Comparison of ENCODE assay signal across 30 cellular contexts in genomic region chr3:115996420-115997108, GRCh38.
DNase-seq lines count a peak whose midpoint lies in the region; ATAC-seq, FAIRE-seq and TF ChIP-seq lines count a peak whose summit lies in the region.
"Had no signal": no experiment of that assay in that cellular context is flagged by ENCODE, and none has a peak within 500 bp of the region (broad histone marks: within the 10 kb centered on the region; RNA-seq: fewer than 3 reads in every experiment).

No MANE protein-coding gene starts in this region.

- CTCF ChIA-PET in A549 (lab: Yijun Ruan, JAX), result no interaction called here

- DNase-seq in A549 (ENCODE audit: low read depth in 1 of 2, low spot score in 1 of 2), result peak in 1 of 2 experiments; percentile 36
- DNase-seq in GM23248, result peak; percentile 32
- DNase-seq in RPMI7951 (ENCODE audit: low read depth), result peak; percentile 42
- DNase-seq in fibroblast of pulmonary artery (ENCODE audit: low read depth), result peak; percentile 41
- DNase-seq in NOMO-1 treated with dmso at 0.1 percent for 144 hours (lab: John Stamatoyannopoulos, UW; ENCODE audit: unreplicated experiment), result no peak
- DNase-seq in naive thymus-derived CD8-positive, alpha-beta T cell, result no peak
- DNase-seq: activated CD8-positive, alpha-beta T cell treated with anti-CD3 and anti-CD28 coated beads, Interleukin-2, amount 10 ng/mL, durations not matched to agents 7 days and 5 days; aorta; dermis blood vessel endothelial cell; esophagus squamous epithelium; gastrocnemius medialis; HCEC 1CT; hippocampal formation; KBM-7; left ventricle myocardium superior; midbrain; naive thymus-derived CD4-positive, alpha-beta T cell; NCI-H146; occipital lobe; OCI-M1; stimulated activated naive CD8-positive, alpha-beta T cell treated with anti-CD3 and anti-CD28 coated beads, Interleukin-15, amount 100 ng/mL, for 72 hours; T-helper 2 cell; tibial artery had no signal

- H3K9me3 ChIP-seq in A549 (no peaks in the 10 kb centered on the region), GM23248 (ENCODE audit: low read depth) (no peaks in the 10 kb centered on the region)
- H3K9me3 ChIP-seq: esophagus squamous epithelium, gastrocnemius medialis, tibial artery had no signal

- in situ Hi-C loops in GM23248 (cut with MboI), result no loop called here

- no peak overlapping the region for H3K27ac Mint-ChIP-seq in naive thymus-derived CD8-positive, alpha-beta T cell
- H3K27ac Mint-ChIP-seq: activated CD8-positive, alpha-beta T cell treated with anti-CD3 and anti-CD28 coated beads, Interleukin-2, amount 10 ng/mL, durations not matched to agents 7 days and 5 days; activated naive CD8-positive, alpha-beta T cell; naive thymus-derived CD4-positive, alpha-beta T cell; stimulated activated naive CD8-positive, alpha-beta T cell treated with anti-CD3 and anti-CD28 coated beads, Interleukin-15, amount 100 ng/mL, for 72 hours had no signal

- no peaks in the 10 kb centered on the region for H3K27me3 ChIP-seq in GM23248 (replicated peaks; ENCODE audit: insufficient read depth)
- H3K27me3 ChIP-seq: esophagus squamous epithelium, gastrocnemius medialis, tibial artery had no signal

- no peaks in the 10 kb centered on the region for H3K4me1 Mint-ChIP-seq in naive thymus-derived CD8-positive, alpha-beta T cell
- H3K4me1 Mint-ChIP-seq: central memory CD8-positive, alpha-beta T cell; naive thymus-derived CD4-positive, alpha-beta T cell; stimulated activated naive CD8-positive, alpha-beta T cell treated with anti-CD3 and anti-CD28 coated beads, Interleukin-15, amount 100 ng/mL, for 72 hours had no signal

- no peaks in the 10 kb centered on the region for H3K36me3 ChIP-seq in GM23248 (ENCODE audit: low read depth)
- H3K36me3 ChIP-seq: esophagus squamous epithelium, gastrocnemius medialis, tibial artery had no signal

- peaks cover 0 to 3% (median 1%) of the 10 kb centered on the region in 5 donors for H3K27me3 Mint-ChIP-seq in naive thymus-derived CD8-positive, alpha-beta T cell
- H3K27me3 Mint-ChIP-seq: activated naive CD8-positive, alpha-beta T cell; central memory CD8-positive, alpha-beta T cell; stimulated activated naive CD8-positive, alpha-beta T cell treated with anti-CD3 and anti-CD28 coated beads, Interleukin-15, amount 100 ng/mL, for 72 hours had no signal

- no peak for TF ChIP-seq EP300 in A549 (IDR thresholded peaks at IDR 0.05)

- no peak for TF ChIP-seq RAD21 in A549 (conservative IDR thresholded peaks at IDR 0.05 in 1 of 2, IDR thresholded peaks at IDR 0.05 in 1 of 2)

- no peaks in the 10 kb centered on the region for H3K9me2 ChIP-seq in GM23248 (ENCODE audit: insufficient read depth)

- no peaks in the 10 kb centered on the region for H3K79me2 ChIP-seq in GM23248 (ENCODE audit: insufficient read depth)

- no peak overlapping the region for H3K4me2 ChIP-seq in A549
- H3K4me2 ChIP-seq in GM23248 (ENCODE audit: unreplicated experiment), result no peak overlapping the region

- H3K4me1 ChIP-seq in A549 (peaks cover 20% of the 10 kb centered on the region), GM23248 (ENCODE audit: insufficient read depth) (peaks cover 30% of the 10 kb centered on the region)
- H3K4me1 ChIP-seq: esophagus squamous epithelium, gastrocnemius medialis, tibial artery had no signal

- no peaks in the 10 kb centered on the region for H3K36me3 Mint-ChIP-seq in naive thymus-derived CD8-positive, alpha-beta T cell
- H3K36me3 Mint-ChIP-seq: activated naive CD8-positive, alpha-beta T cell; naive thymus-derived CD4-positive, alpha-beta T cell had no signal

- peaks cover 26% of the 10 kb centered on the region for H3F3A ChIP-seq in GM23248 (ENCODE audit: insufficient read depth)

- POLR2A ChIA-PET in A549 (lab: Yijun Ruan, JAX), result no interaction called here
- POLR2A ChIA-PET in naive thymus-derived CD8-positive, alpha-beta T cell (lab: Charles Lee), result no interaction called here

- H3K4me3 Mint-ChIP-seq in naive thymus-derived CD8-positive, alpha-beta T cell, result no peak overlapping the region
- H3K4me3 Mint-ChIP-seq: activated CD8-positive, alpha-beta T cell treated with anti-CD3 and anti-CD28 coated beads, Interleukin-2, amount 10 ng/mL, durations not matched to agents 7 days and 5 days; activated naive CD8-positive, alpha-beta T cell; central memory CD8-positive, alpha-beta T cell; naive thymus-derived CD4-positive, alpha-beta T cell; stimulated activated naive CD8-positive, alpha-beta T cell treated with anti-CD3 and anti-CD28 coated beads, Interleukin-15, amount 100 ng/mL, for 72 hours had no signal

- WGBS in A549 (ENCODE audit: missing lambda C conversion rate), result 4% methylated on average over 3 of the region's 3 CpGs
- 57 to 66% methylated on average over 3 of the region's 3 CpGs for WGBS in GM23248 (ENCODE audit: low coverage in 1 of 2, low lambda C conversion rate in 2 of 2, missing lambda C conversion rate in 2 of 2), 2 experiments

- no peak for TF ChIP-seq POLR2A in A549 (IDR thresholded peaks at IDR 0.05; ENCODE audit: low read length)

- no peak overlapping the region for H2AFZ ChIP-seq in GM23248

- H3K27ac ChIP-seq in A549 (no peak overlapping the region), GM23248 (no peak overlapping the region)
- H3K27ac ChIP-seq: esophagus squamous epithelium, gastrocnemius medialis, tibial artery had no signal

- no peak for FAIRE-seq in A549 (lab: Jason Lieb, UNC)
- FAIRE-seq: A204.1, HTR-8/SVneo had no signal

- H3K4me3 ChIP-seq in A549 (no peak overlapping the region), GM23248 (no peak overlapping the region), fibroblast of pulmonary artery (replicated peaks; ENCODE audit: low read depth, low read length) (no peak overlapping the region)
- H3K4me3 ChIP-seq: esophagus squamous epithelium, gastrocnemius medialis, tibial artery had no signal

- TF ChIP-seq CTCF in A549 (IDR thresholded peaks at IDR 0.05) (no peak), fibroblast of pulmonary artery (IDR thresholded peaks at IDR 0.05; ENCODE audit: low read length, missing control alignments) (no peak)

- peaks cover 0 to 7% (median 0%) of the 10 kb centered on the region in 9 donors for H3K9me3 Mint-ChIP-seq in naive thymus-derived CD8-positive, alpha-beta T cell
- H3K9me3 Mint-ChIP-seq: central memory CD8-positive, alpha-beta T cell; stimulated activated naive CD8-positive, alpha-beta T cell treated with anti-CD3 and anti-CD28 coated beads, Interleukin-15, amount 100 ng/mL, for 72 hours had no signal

- ATAC-seq in A549 (no peak), GM21619 (IDR thresholded peaks at IDR 0.05; ENCODE audit: unreplicated experiment) (no peak), HG03354 (IDR thresholded peaks at IDR 0.05; ENCODE audit: poor library complexity, severe bottlenecking, unreplicated experiment) (no peak)
- no peak for ATAC-seq in naive thymus-derived CD8-positive, alpha-beta T cell
- ATAC-seq: activated CD8-positive, alpha-beta T cell treated with anti-CD3 and anti-CD28 coated beads, Interleukin-2, amount 10 ng/mL, durations not matched to agents 7 days and 5 days; gastrocnemius medialis; left ventricle myocardium superior; naive thymus-derived CD4-positive, alpha-beta T cell; Right ventricle myocardium inferior; stimulated activated naive CD8-positive, alpha-beta T cell treated with anti-CD3 and anti-CD28 coated beads, Interleukin-15, amount 100 ng/mL, for 72 hours had no signal

- no peaks in the 10 kb centered on the region for H4K20me1 ChIP-seq in GM23248 (ENCODE audit: insufficient read depth)

- no peak overlapping the region for H3K9ac ChIP-seq in GM23248

TF ChIP-seq in A549, 52 proteins besides CTCF, POLR2A, EP300 and RAD21:
- TF ChIP-seq GATA3 (IDR thresholded peaks at IDR 0.05; ENCODE audit: borderline replicate concordance), result no peak
- TF ChIP-seq JUNB (IDR thresholded peaks at IDR 0.05), result peak; percentile 18; the same call in 1 of the 2 replicates

Comparison
In these comparisons a context has a peak if more than half of its experiments do, and no peak if none do; other contexts are left out.
1. DNase-seq: peak in GM23248 (single experiment), RPMI7951 (single experiment) and fibroblast of pulmonary artery (single experiment); none in NOMO-1 treated with dmso at 0.1 percent for 144 hours (single experiment) and naive thymus-derived CD8-positive, alpha-beta T cell (0 of 10).